ENCODE assay signal across 18 cellular contexts in the genomic region with DNA sequence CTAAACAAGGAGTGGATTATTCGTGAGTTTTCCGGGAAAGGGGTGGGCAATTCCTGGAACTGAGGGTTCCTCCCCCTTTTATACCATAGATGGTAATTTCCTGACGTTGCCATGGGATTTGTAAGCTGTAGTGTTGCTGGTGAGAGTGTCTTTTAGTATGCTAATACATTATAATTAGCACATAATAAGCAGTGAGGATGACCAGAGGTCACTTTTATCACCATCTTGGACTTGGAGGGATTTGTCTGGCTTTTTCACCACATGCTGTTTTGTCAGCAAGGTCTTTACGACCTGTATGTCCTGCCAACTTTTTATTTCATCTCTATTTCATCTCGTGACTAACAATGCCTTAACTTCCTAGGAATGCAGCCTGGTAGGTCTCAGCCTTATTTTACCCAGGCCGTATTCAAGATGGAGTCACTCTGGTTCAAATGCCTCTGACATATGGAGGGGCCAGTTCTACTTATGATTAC.
DNase-seq lines count a peak whose midpoint lies in the region; FAIRE-seq and TF ChIP-seq lines count a peak whose summit lies in the region.
"Had no signal": no experiment of that assay in that cellular context is flagged by ENCODE, and none has a peak within 500 bp of the region (broad histone marks: within the 10 kb centered on the region; RNA-seq: fewer than 3 reads in every experiment).

No MANE protein-coding gene starts in this region.

- in situ Hi-C loops in mammary epithelial cell (cut with MboI; ENCODE audit: low sequenced_read_pairs in 2 of 2) = no loop called here

- H3K9me3 ChIP-seq in mammary epithelial cell (replicated peaks; ENCODE audit: insufficient read depth, low read length) (no peaks in the 10 kb centered on the region), adrenal gland (replicated peaks in 1 of 3) (no peaks in the 10 kb centered on the region)

- no peak overlapping the region for H3K23ac ChIP-seq in mesendoderm (ENCODE audit: low read length)

- no peak overlapping the region for H3K9ac ChIP-seq in mesendoderm (ENCODE audit: low read length)
- no peak overlapping the region for H3K9ac ChIP-seq in mammary epithelial cell (ENCODE audit: insufficient read depth, low read length)
- H3K9ac ChIP-seq: BLaER1 had no signal

- no peak overlapping the region for H3K27ac ChIP-seq in mesendoderm (ENCODE audit: low read depth, low read length)
- H3K27ac ChIP-seq in caudate nucleus (ENCODE audit: low read depth, low read length) = no peak overlapping the region
- no peak overlapping the region for H3K27ac ChIP-seq in mammary epithelial cell (ENCODE audit: insufficient read depth, low read depth, low read length)
- H3K27ac ChIP-seq in adrenal gland = no peak overlapping the region
- H3K27ac ChIP-seq: BLaER1 had no signal

- no peak overlapping the region for H3K4ac ChIP-seq in mesendoderm (ENCODE audit: low read depth, low read length)

- peak; percentile 64 for DNase-seq in EH (ENCODE audit: low read depth)
- peak; percentile 11 for DNase-seq in OCI-M1 (lab: John Stamatoyannopoulos, UW)
- peak; percentile 53 for DNase-seq in mesendoderm
- no peak for DNase-seq in retina
- no peak for DNase-seq in caudate nucleus (lab: John Stamatoyannopoulos, UW)
- no peak for DNase-seq in mammary epithelial cell
- DNase-seq in adrenal gland = no peak
- DNase-seq: CD8-positive, alpha-beta memory T cell; DND-41; IMR-90; MV-4-11; NCI-H1436; NCI-H2081 treated with DMSO at 0.1 percent for 48 hours; NCI-H2227 treated with DMSO at 0.1 percent for 48 hours; NCI-H524 treated with DMSO at 0.1 percent for 48 hours had no signal

- no peak overlapping the region for H3K18ac ChIP-seq in mesendoderm (ENCODE audit: low read length)

- H2BK15ac ChIP-seq in mesendoderm (replicated peaks; ENCODE audit: low read depth) = no peak overlapping the region

- no peak overlapping the region for H2AK5ac ChIP-seq in mesendoderm (ENCODE audit: low read length)

- no peak for TF ChIP-seq CTCF in mammary epithelial cell (conservative IDR thresholded peaks at IDR 0.05 in 1 of 2, IDR thresholded peaks at IDR 0.05 in 1 of 2; ENCODE audit: extremely low read depth in 1 of 2, insufficient read depth in 1 of 2, low read depth in 1 of 2, low read length in 2 of 2)
- TF ChIP-seq CTCF in adrenal gland (IDR thresholded peaks at IDR 0.05) = no peak

- H3K56ac ChIP-seq in mesendoderm (ENCODE audit: low read length) = no peak overlapping the region

- no peak overlapping the region for H2BK5ac ChIP-seq in mesendoderm (ENCODE audit: low read length)

- no TSS peak for BruUV-seq in mammary epithelial cell (replicated peaks; lab: Mats Ljungman, UMichigan)

- dilution Hi-C loops in mammary epithelial cell (cut with HindIII; ENCODE audit: low sequenced_read_pairs) = no loop called here

- CTCF ChIA-PET in mammary epithelial cell (lab: Charles Lee; ENCODE audit: low non-redundant PET) = no interaction called here

- H2BK120ac ChIP-seq in mesendoderm (ENCODE audit: low read depth, low read length) = no peak overlapping the region

- H3K36me3 ChIP-seq in mesendoderm (ENCODE audit: control insufficient read depth, insufficient read depth, low read length) = no peaks in the 10 kb centered on the region
- H3K36me3 ChIP-seq in mammary epithelial cell (ENCODE audit: insufficient read depth, low read length) = no peaks in the 10 kb centered on the region
- no peaks in the 10 kb centered on the region for H3K36me3 ChIP-seq in adrenal gland (replicated peaks in 1 of 2)
- H3K36me3 ChIP-seq: HAP-1 had no signal

- intact Hi-C loops in mammary epithelial cell (cut with micrococcal nuclease) = no loop called here
- intact Hi-C loops in adrenal gland (cut with DNase I) = no loop called here

- H3K27me3 ChIP-seq in mesendoderm (ENCODE audit: insufficient read depth, low read length, poor library complexity) = no peaks in the 10 kb centered on the region
- no peaks in the 10 kb centered on the region for H3K27me3 ChIP-seq in mammary epithelial cell (ENCODE audit: insufficient read depth, low read length)
- H3K27me3 ChIP-seq in adrenal gland = no peaks in the 10 kb centered on the region
- H3K27me3 ChIP-seq: BLaER1 had no signal

- H3K4me1 ChIP-seq in mesendoderm (ENCODE audit: control insufficient read depth, low read depth, low read length) = peaks cover 3% of the 10 kb centered on the region
- H3K4me1 ChIP-seq in mammary epithelial cell (ENCODE audit: insufficient read depth, low read length) = no peaks in the 10 kb centered on the region
- H3K4me1 ChIP-seq in adrenal gland (replicated peaks in 1 of 2) = no peaks in the 10 kb centered on the region
- H3K4me1 ChIP-seq: BLaER1 had no signal

- no CpG with 5 or more reads among the region's 6 CpGs for WGBS in mesendoderm (ENCODE audit: extremely low coverage, insufficient coverage, low lambda C conversion rate)
- 83% methylated on average over 6 of the region's 6 CpGs for WGBS in mammary epithelial cell (ENCODE audit: low coverage, missing lambda C conversion rate)
- WGBS in adrenal gland, 4 donors = 90 to 94% (median 91%) methylated on average over 6 of the region's 6 CpGs

- no peak overlapping the region for H4K8ac ChIP-seq in mesendoderm (ENCODE audit: low read depth, low read length)

- no peak overlapping the region for H3K4me2 ChIP-seq in mesendoderm (ENCODE audit: low read length)
- no peak overlapping the region for H3K4me2 ChIP-seq in mammary epithelial cell (ENCODE audit: insufficient read depth, low read depth, low read length)
- H3K4me2 ChIP-seq: BLaER1 had no signal

- H3K79me1 ChIP-seq in mesendoderm (ENCODE audit: low read length) = no peaks in the 10 kb centered on the region

- H4K5ac ChIP-seq in mesendoderm (ENCODE audit: low read length) = no peak overlapping the region

- no peak overlapping the region for H2AFZ ChIP-seq in mammary epithelial cell (ENCODE audit: low read depth, low read length)

- H3K79me2 ChIP-seq in mesendoderm (ENCODE audit: control insufficient read depth, insufficient read depth, low read length) (no peaks in the 10 kb centered on the region), mammary epithelial cell (ENCODE audit: insufficient read depth, low read length) (no peaks in the 10 kb centered on the region)

- H4K20me1 ChIP-seq in mammary epithelial cell (ENCODE audit: insufficient read depth, low read length) = no peaks in the 10 kb centered on the region
- H4K20me1 ChIP-seq: BLaER1 had no signal

- FAIRE-seq in endometrium (lab: Jason Lieb, UNC) = peak; percentile 92

- no peak overlapping the region for H3K4me3 ChIP-seq in mesendoderm (ENCODE audit: low read length)
- H3K4me3 ChIP-seq in mammary epithelial cell (replicated peaks in 1 of 3; ENCODE audit: insufficient read depth in 1 of 3, low read depth in 2 of 3, low read length in 3 of 3) = no peak overlapping the region
- H3K4me3 ChIP-seq in adrenal gland = no peak overlapping the region
- H3K4me3 ChIP-seq: BLaER1, HAP-1 had no signal

- no peak for TF ChIP-seq POLR2A in adrenal gland (IDR thresholded peaks at IDR 0.05)

Comparison
In these comparisons a context has a peak if more than half of its experiments do, and no peak if none do; other contexts are left out.
1. DNase-seq: peak in EH (single experiment), OCI-M1 (single experiment) and mesendoderm (single experiment); none in retina (single experiment), caudate nucleus (0 of 61), mammary epithelial cell (single experiment) and adrenal gland (0 of 7).